In the genomic region with DNA sequence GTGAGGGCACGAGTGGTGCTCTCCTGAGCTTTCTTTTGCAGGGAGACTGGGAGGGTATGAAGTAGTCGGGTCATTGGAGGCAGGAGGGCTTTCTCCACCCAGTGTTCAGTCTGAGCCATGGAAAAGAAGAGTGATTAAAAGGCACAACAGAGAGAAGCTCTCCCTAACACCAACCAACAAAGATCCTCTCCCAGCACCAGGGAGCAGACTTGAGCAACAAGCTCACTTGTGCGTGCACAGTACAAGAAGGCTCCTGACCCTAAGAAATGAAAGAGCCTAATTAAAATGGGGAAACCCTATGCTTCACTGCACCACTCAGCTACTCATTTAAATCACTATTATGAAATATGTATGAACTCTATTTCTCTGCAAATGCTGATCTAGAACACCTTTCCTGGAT, we compare ENCODE assay signal across 14 cellular contexts.
DNase-seq lines count a peak whose midpoint lies in the region; ATAC-seq and TF ChIP-seq lines count a peak whose summit lies in the region.
"Had no signal": no experiment of that assay in that cellular context is flagged by ENCODE, and none has a peak within 500 bp of the region (broad histone marks: within the 10 kb centered on the region; RNA-seq: fewer than 3 reads in every experiment).

No MANE protein-coding gene starts in this region.

- no peak overlapping the region for H3K4me3 ChIP-seq in Karpas-422 (ENCODE audit: low read length)
- no peak overlapping the region for H3K4me3 ChIP-seq in left lung
- H3K4me3 ChIP-seq in upper lobe of left lung: no peak overlapping the region
- H3K4me3 ChIP-seq: transverse colon had no signal

- no peak overlapping the region for H3K27ac Mint-ChIP-seq in WTC11
- no peak overlapping the region for H3K27ac Mint-ChIP-seq in activated CD4-positive, alpha-beta T cell treated with anti-CD3 and anti-CD28 coated beads, Interleukin-2, amount 10 ng/mL, durations not matched to agents 7 days and 5 days
- H3K27ac Mint-ChIP-seq: activated T-helper 1 cell treated with anti-CD3 and anti-CD28 coated beads, Interleukin-12 subunit alpha, Interleukin-12 subunit beta, Interleukin-2, Interleukin-4 antibody, amounts not matched to agents 30 ng/mL and 10 ng/mL and 1 ng/mL, durations not matched to agents 14 hours and 24 hours and 36 hours had no signal

- POLR2A ChIA-PET in WTC11 (lab: Charles Lee): no interaction called here
- POLR2A ChIA-PET in activated CD4-positive, alpha-beta T cell treated with anti-CD3 and anti-CD28 coated beads, Interleukin-2, amount 10 ng/mL, durations not matched to agents 7 days and 5 days (lab: Charles Lee): no interaction called here

- H2AFZ ChIP-seq in Karpas-422 (ENCODE audit: low read length): no peak overlapping the region

- H3K9me3 ChIP-seq in Karpas-422 (ENCODE audit: low read length) (no peaks in the 10 kb centered on the region), left lung (no peaks in the 10 kb centered on the region), upper lobe of left lung (no peaks in the 10 kb centered on the region)
- H3K9me3 ChIP-seq: transverse colon had no signal

- H3K36me3 ChIP-seq in Karpas-422 (ENCODE audit: insufficient read depth, low read length) (no peaks in the 10 kb centered on the region), left lung (no peaks in the 10 kb centered on the region), upper lobe of left lung (no peaks in the 10 kb centered on the region)
- H3K36me3 ChIP-seq: transverse colon had no signal

- intact Hi-C loops in left lung (cut with DNase I): no loop called here

- TF ChIP-seq CTCF in WTC11 (IDR thresholded peaks at IDR 0.05) (no peak), left lung (IDR thresholded peaks at IDR 0.05) (no peak), upper lobe of left lung (IDR thresholded peaks at IDR 0.05) (no peak)

- no peak for TF ChIP-seq EP300 in upper lobe of left lung (IDR thresholded peaks at IDR 0.05)

- H3K4me3 Mint-ChIP-seq in WTC11: no peak overlapping the region
- H3K4me3 Mint-ChIP-seq in activated CD4-positive, alpha-beta T cell treated with anti-CD3 and anti-CD28 coated beads, Interleukin-2, amount 10 ng/mL, durations not matched to agents 7 days and 5 days: no peak overlapping the region
- H3K4me3 Mint-ChIP-seq: activated T-helper 1 cell treated with anti-CD3 and anti-CD28 coated beads, Interleukin-12 subunit alpha, Interleukin-12 subunit beta, Interleukin-2, Interleukin-4 antibody, amounts not matched to agents 30 ng/mL and 10 ng/mL and 1 ng/mL, durations not matched to agents 14 hours and 24 hours and 36 hours had no signal

- 48 to 74% methylated on average over 3 of the region's 3 CpGs for WGBS in upper lobe of left lung, 2 donors

- H3K9me2 ChIP-seq in Karpas-422 (replicated peaks; ENCODE audit: insufficient read depth, low read length): no peaks in the 10 kb centered on the region

- H3K27ac ChIP-seq in Karpas-422 (ENCODE audit: low read length) (no peak overlapping the region), left lung (no peak overlapping the region), upper lobe of left lung (no peak overlapping the region)
- H3K27ac ChIP-seq: transverse colon had no signal

- H3K4me1 ChIP-seq in Karpas-422 (ENCODE audit: low read length) (no peaks in the 10 kb centered on the region), left lung (no peaks in the 10 kb centered on the region), upper lobe of left lung (no peaks in the 10 kb centered on the region)
- H3K4me1 ChIP-seq: transverse colon had no signal

- no peak overlapping the region for H3K9ac ChIP-seq in Karpas-422 (ENCODE audit: low read length)

- 0 out of 2 replicates have a peak, but pooled peaks cover 4% of the 10 kb centered on the region for H3K36me3 Mint-ChIP-seq in WTC11
- no peaks in the 10 kb centered on the region for H3K36me3 Mint-ChIP-seq in activated CD4-positive, alpha-beta T cell treated with anti-CD3 and anti-CD28 coated beads, Interleukin-2, amount 10 ng/mL, durations not matched to agents 7 days and 5 days (ENCODE audit: low read depth)

- H3K4me1 Mint-ChIP-seq in WTC11: peaks cover 34% of the 10 kb centered on the region
- H3K4me1 Mint-ChIP-seq in activated CD4-positive, alpha-beta T cell treated with anti-CD3 and anti-CD28 coated beads, Interleukin-2, amount 10 ng/mL, durations not matched to agents 7 days and 5 days: no peaks in the 10 kb centered on the region

- peaks cover 3% of the 10 kb centered on the region; the same call in 1 of the 2 replicates for H3K27me3 Mint-ChIP-seq in WTC11 (ENCODE audit: low read depth)
- H3K27me3 Mint-ChIP-seq in activated CD4-positive, alpha-beta T cell treated with anti-CD3 and anti-CD28 coated beads, Interleukin-2, amount 10 ng/mL, durations not matched to agents 7 days and 5 days: peaks cover 3% of the 10 kb centered on the region

- CTCF ChIA-PET in WTC11 (lab: Charles Lee): interaction anchor here (0.5 to 1.5 kb wide), 19 partner anchors 14 to 416 kb away, joined by 3 to 19 read pairs (median 5); no protein-coding TSS in a partner anchor
- CTCF ChIA-PET in activated CD4-positive, alpha-beta T cell treated with anti-CD3 and anti-CD28 coated beads, Interleukin-2, amount 10 ng/mL, durations not matched to agents 7 days and 5 days (lab: Charles Lee): no interaction called here

- peak; percentile 18 for DNase-seq in NCI-H748 (lab: John Stamatoyannopoulos, UW; ENCODE audit: unreplicated experiment)
- DNase-seq in NCI-H748 treated with DMSO at 0.1 percent for 48 hours (lab: John Stamatoyannopoulos, UW): no peak
- peak; percentile 66 for DNase-seq in Karpas-422
- DNase-seq in WTC11 (ENCODE audit: low spot score): no peak
- no peak for DNase-seq in left lung
- DNase-seq in upper lobe of left lung: no peak
- DNase-seq in activated CD4-positive, alpha-beta T cell treated with anti-CD3 and anti-CD28 coated beads, Interleukin-2, amount 10 ng/mL, durations not matched to agents 7 days and 5 days: no peak
- DNase-seq in activated CD4-positive, alpha-beta T cell treated with anti-CD3 and anti-CD28 coated beads, Interleukin-2, amount 50 U/mL, for 1 hour: no peak
- DNase-seq: activated CD4-positive, alpha-beta T cell treated with anti-CD3 and anti-CD28 coated beads, Interleukin-2, amount 50 U/mL, for 48 hours; anterior cingulate cortex; kidney; NCI-H1930; transverse colon had no signal

- TF ChIP-seq POLR2A in upper lobe of left lung (IDR thresholded peaks at IDR 0.05): no peak

- no peaks in the 10 kb centered on the region for H3K79me2 ChIP-seq in Karpas-422 (ENCODE audit: low read length)

- no peaks in the 10 kb centered on the region for H4K20me1 ChIP-seq in Karpas-422 (ENCODE audit: insufficient read depth, low read depth, low read length)

- no peaks in the 10 kb centered on the region for H3K27me3 ChIP-seq in Karpas-422 (ENCODE audit: low read length)
- H3K27me3 ChIP-seq in left lung: no peaks in the 10 kb centered on the region
- H3K27me3 ChIP-seq in upper lobe of left lung: no peaks in the 10 kb centered on the region

- peak; percentile 98 for ATAC-seq in WTC11
- peak; percentile 81 for ATAC-seq in left lung
- ATAC-seq in upper lobe of left lung (ENCODE audit: low FRiP score in 2 of 2): no peak

- peaks cover 13% of the 10 kb centered on the region for H3K9me3 Mint-ChIP-seq in WTC11
- H3K9me3 Mint-ChIP-seq in activated CD4-positive, alpha-beta T cell treated with anti-CD3 and anti-CD28 coated beads, Interleukin-2, amount 10 ng/mL, durations not matched to agents 7 days and 5 days: no peaks in the 10 kb centered on the region
- H3K9me3 Mint-ChIP-seq: activated T-helper 1 cell treated with anti-CD3 and anti-CD28 coated beads, Interleukin-12 subunit alpha, Interleukin-12 subunit beta, Interleukin-2, Interleukin-4 antibody, amounts not matched to agents 30 ng/mL and 10 ng/mL and 1 ng/mL, durations not matched to agents 14 hours and 24 hours and 36 hours had no signal

- H3K4me2 ChIP-seq in Karpas-422 (ENCODE audit: low read depth, low read length, poor library complexity, severe bottlenecking): no peak overlapping the region

TF ChIP-seq in WTC11, 78 proteins besides CTCF, POLR2A, EP300 and RAD21 (continues in another document):
- no peak for TF ChIP-seq NFATC4 (CRISPR knock-in tag; IDR thresholded peaks at IDR 0.05)
- TF ChIP-seq GRHL2 (CRISPR knock-in tag; IDR thresholded peaks at IDR 0.05; ENCODE audit: insufficient replicate concordance, severe bottlenecking): no peak
- TF ChIP-seq, protein P1, sequence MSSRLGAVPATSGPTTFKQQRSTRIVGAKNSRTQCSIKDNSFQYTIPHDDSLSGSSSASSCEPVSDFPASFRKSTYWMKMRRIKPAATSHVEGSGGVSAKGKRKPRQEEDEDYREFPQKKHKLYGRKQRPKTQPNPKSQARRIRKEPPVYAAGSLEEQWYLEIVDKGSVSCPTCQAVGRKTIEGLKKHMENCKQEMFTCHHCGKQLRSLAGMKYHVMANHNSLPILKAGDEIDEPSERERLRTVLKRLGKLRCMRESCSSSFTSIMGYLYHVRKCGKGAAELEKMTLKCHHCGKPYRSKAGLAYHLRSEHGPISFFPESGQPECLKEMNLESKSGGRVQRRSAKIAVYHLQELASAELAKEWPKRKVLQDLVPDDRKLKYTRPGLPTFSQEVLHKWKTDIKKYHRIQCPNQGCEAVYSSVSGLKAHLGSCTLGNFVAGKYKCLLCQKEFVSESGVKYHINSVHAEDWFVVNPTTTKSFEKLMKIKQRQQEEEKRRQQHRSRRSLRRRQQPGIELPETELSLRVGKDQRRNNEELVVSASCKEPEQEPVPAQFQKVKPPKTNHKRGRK (CRISPR knock-in tag; IDR thresholded peaks at IDR 0.05; ENCODE audit: borderline replicate concordance): no peak
- no peak for TF ChIP-seq USF1 (CRISPR knock-in tag; IDR thresholded peaks at IDR 0.05)

Comparison
In these comparisons a context has a peak if more than half of its experiments do, and no peak if none do; other contexts are left out.
1. DNase-seq: peak in NCI-H748 (single experiment) and Karpas-422 (single experiment); none in NCI-H748 treated with DMSO at 0.1 percent for 48 hours (single experiment), WTC11 (single experiment), left lung (0 of 2), upper lobe of left lung (0 of 2), activated CD4-positive, alpha-beta T cell treated with anti-CD3 and anti-CD28 coated beads, Interleukin-2, amount 10 ng/mL, durations not matched to agents 7 days and 5 days (single experiment) and activated CD4-positive, alpha-beta T cell treated with anti-CD3 and anti-CD28 coated beads, Interleukin-2, amount 50 U/mL, for 1 hour (single experiment).
2. ATAC-seq: peak in WTC11 (single experiment) and left lung (single experiment); none in upper lobe of left lung (0 of 2).